In the genomic region with DNA sequence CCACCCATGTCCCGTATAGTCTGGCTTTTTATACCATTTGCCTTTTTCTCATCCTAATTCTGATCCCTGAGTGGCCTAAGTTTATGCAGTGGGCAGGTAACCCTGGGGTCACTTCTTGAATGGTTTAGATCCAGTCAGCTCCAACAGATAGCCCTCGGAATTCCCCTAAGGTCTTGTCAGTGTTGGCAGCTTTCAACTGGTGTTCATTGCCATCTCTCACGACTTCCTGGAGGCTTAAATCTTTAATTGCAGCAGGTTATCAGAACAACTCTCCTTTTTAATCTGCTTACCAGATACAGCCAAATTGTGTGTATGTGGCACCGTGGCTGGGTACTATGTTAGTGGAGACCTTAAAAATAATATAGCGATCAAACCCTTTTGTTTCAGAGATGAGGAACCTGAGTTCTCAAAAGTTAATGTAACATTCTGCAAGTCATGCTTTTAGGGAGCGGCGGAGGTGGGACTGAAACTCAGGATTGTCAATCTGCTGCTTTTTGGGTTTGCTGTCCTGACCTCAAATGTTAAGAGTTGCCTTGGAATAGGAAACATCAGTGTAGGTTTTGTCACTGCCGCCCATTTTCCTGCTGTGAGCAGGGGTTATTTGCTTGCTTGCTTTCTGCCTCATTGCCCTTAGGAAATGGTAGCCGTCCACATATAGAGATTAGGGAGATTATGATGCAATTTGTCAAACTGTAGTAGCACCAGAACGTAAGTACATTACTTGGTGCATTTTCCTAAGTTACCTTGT, we compare ENCODE assay signal across 7 cellular contexts. TPM values are rescaled to one million over a fixed set of nuclear protein-coding genes. Genes with fewer than 3 reads are reported as not detected.
DNase-seq lines count a peak whose midpoint lies in the region; ATAC-seq and TF ChIP-seq lines count a peak whose summit lies in the region.

No MANE protein-coding gene starts in this region.

- no peak for TF ChIP-seq EP300 in transverse colon (IDR thresholded peaks at IDR 0.05; ENCODE audit: low read depth)

- peak overlapping the region; percentile 72 for H3K27ac ChIP-seq in KOPT-K1 (ENCODE audit: low read depth, low read length, poor library complexity, severe bottlenecking)
- H3K27ac ChIP-seq in liver (ENCODE audit: low read depth in 1 of 2, low read length in 2 of 2), result peak overlapping the region; percentile 82 to 97
- peak overlapping the region; percentile 94 to 96 (median 94) for H3K27ac ChIP-seq in transverse colon

- ATAC-seq in GM21390 (IDR thresholded peaks at IDR 0.05; ENCODE audit: unreplicated experiment), result peak; percentile 11

- no peak for TF ChIP-seq POLR2A in transverse colon (IDR thresholded peaks at IDR 0.05)

- in situ Hi-C loops in astrocyte of the cerebellum (cut with HindIII; ENCODE audit: low sequenced_read_pairs) (no loop called here), transverse colon (cut with MboI; ENCODE audit: low pct_ligation_motif_present in 1 of 4, low pct_unique_long_range_greater_than_20kb in 1 of 4, low sequenced_read_pairs in 3 of 4) (loop anchor here in 3 of 4 donors (25.0 kb wide), 4 partner anchors 154 to 704 kb away; a partner anchor contains a TSS)

- no peaks in the 10 kb centered on the region for H3K27me3 ChIP-seq in GM06990 (replicated peaks; ENCODE audit: control insufficient read depth, insufficient read depth, low read length)
- H3K27me3 ChIP-seq in liver (ENCODE audit: control insufficient read depth in 4 of 4, insufficient read depth in 4 of 4, low read length in 3 of 4), result no peaks in the 10 kb centered on the region
- no peaks in the 10 kb centered on the region for H3K27me3 ChIP-seq in transverse colon

- H3K4me3 ChIP-seq in GM06990 (replicated peaks; ENCODE audit: low read depth, low read length), result peak overlapping the region; percentile 92
- peak overlapping the region; percentile 82 for H3K4me3 ChIP-seq in astrocyte of the cerebellum (ENCODE audit: low read depth, low read length)
- peak overlapping the region; percentile 49 to 94 (median 64) for H3K4me3 ChIP-seq in liver (ENCODE audit: low read depth in 1 of 3, low read length in 3 of 3)
- peak overlapping the region; percentile 55 to 75 (median 66) for H3K4me3 ChIP-seq in transverse colon

- peak overlapping the region; percentile 83 to 92 for H3K9ac ChIP-seq in liver (ENCODE audit: low read depth in 1 of 2, low read length in 2 of 2)

- TF ChIP-seq RAD21 in liver (IDR thresholded peaks at IDR 0.05), result no peak

- H3K9me3 ChIP-seq in KOPT-K1 (ENCODE audit: insufficient read depth, low read length, poor library complexity, severe bottlenecking) (no peaks in the 10 kb centered on the region), liver (ENCODE audit: control insufficient read depth in 4 of 4, low read length in 3 of 4) (no peaks in the 10 kb centered on the region), transverse colon (no peaks in the 10 kb centered on the region)

- H3K4me1 ChIP-seq in liver (ENCODE audit: control insufficient read depth in 4 of 4, insufficient read depth in 4 of 4, low read length in 3 of 4) (peaks cover 2 to 22% (median 14%) of the 10 kb centered on the region in 4 donors), transverse colon (peaks cover 14 to 31% (median 28%) of the 10 kb centered on the region in 4 donors)

- H3K36me3 ChIP-seq in GM06990 (ENCODE audit: control insufficient read depth, insufficient read depth, low read length) (peaks cover 5% of the 10 kb centered on the region), KOPT-K1 (ENCODE audit: insufficient read depth, low read length) (peaks cover 41% of the 10 kb centered on the region), liver (ENCODE audit: control insufficient read depth in 4 of 4, insufficient read depth in 3 of 4, low read depth in 1 of 4, low read length in 3 of 4) (peaks cover 0 to 17% (median 12%) of the 10 kb centered on the region in 4 donors), transverse colon (peaks cover 0 to 3% (median 0%) of the 10 kb centered on the region in 4 donors)

- DNase-seq in GM06990 (ENCODE audit: extremely low read depth, insufficient read length), result no peak
- DNase-seq in astrocyte of the cerebellum (ENCODE audit: low read depth), result no peak
- DNase-seq in transverse colon, result no peak
- DNase-seq in T-helper 9 cell, result no peak

- intact Hi-C loops in transverse colon (cut with DNase I; ENCODE audit: low total_unique reads), result loop anchor here (10.0 kb wide), 1 partner anchor 253 kb away; no protein-coding TSS in a partner anchor

- TF ChIP-seq CTCF in GM06990 (IDR thresholded peaks at IDR 0.05; ENCODE audit: insufficient read depth, low read length, poor library complexity, severe bottlenecking) (no peak), astrocyte of the cerebellum (IDR thresholded peaks at IDR 0.05; ENCODE audit: low read depth, low read length, missing control alignments) (no peak), liver (IDR thresholded peaks at IDR 0.05; ENCODE audit: low read depth, low read length, missing input control) (no peak), transverse colon (IDR thresholded peaks at IDR 0.05) (no peak)

- WGBS in liver, result 39% methylated on average over 10 of the region's 10 CpGs
- WGBS in transverse colon (ENCODE audit: low coverage in 1 of 2), 2 donors, result 8 to 21% methylated on average over 7 to 10 of the region's 10 CpGs

TF ChIP-seq in liver, 16 proteins besides CTCF, POLR2A, EP300 and RAD21:
- TF ChIP-seq TAF1 (conservative IDR thresholded peaks at IDR 0.05), result no peak
- TF ChIP-seq SP1 (IDR thresholded peaks at IDR 0.05), result no peak
- TF ChIP-seq EGR1 (IDR thresholded peaks at IDR 0.05; ENCODE audit: low read depth in 2 of 2), result no peak
- TF ChIP-seq GABPA (IDR thresholded peaks at IDR 0.05 in 1 of 2, conservative IDR thresholded peaks at IDR 0.05 in 1 of 2), result peak in 1 of 2 donors; percentile 11

RNA-seq across cellular contexts. Expression of a gene that starts 0.8 kb away (rescaled TPM):
- total RNA-seq in liver (10 to 100 TPM; 49.4 to 78.1 TPM), transverse colon (100 to 1,000 TPM in 3 of 4 donors, 10 to 100 TPM in 1; 46.0 to 131 (median 126) TPM)
- 100 to 1,000 TPM in 1 of 2 donors, 10 to 100 TPM in 1; 56.1 to 121 TPM for polyA plus RNA-seq in liver
